In the genomic region with DNA sequence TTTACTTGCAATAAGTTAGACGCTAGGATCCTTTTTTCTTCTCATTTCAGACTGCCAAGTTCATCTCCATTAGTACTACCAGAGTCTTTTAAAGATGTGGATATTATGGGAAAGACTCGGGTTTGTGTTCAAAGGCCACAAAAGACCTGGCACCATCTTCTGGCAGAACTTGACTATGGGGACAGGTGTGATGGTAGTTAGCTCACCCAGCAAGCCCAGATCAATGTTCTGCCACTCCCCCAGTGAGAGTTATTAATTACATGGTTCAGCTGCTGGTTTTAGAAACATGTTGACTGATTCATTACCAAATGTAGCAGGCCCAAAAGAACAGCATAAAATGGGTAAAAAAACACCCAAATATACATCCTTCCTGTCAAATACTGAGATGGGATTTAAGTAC, we compare ENCODE assay signal across 25 cellular contexts.
"Had no signal": no experiment of that assay in that cellular context is flagged by ENCODE, and none has a peak within 500 bp of the region (broad histone marks: within the 10 kb centered on the region; RNA-seq: fewer than 3 reads in every experiment).

No MANE protein-coding gene starts in this region.

- H3K4me1 Mint-ChIP-seq: activated B cell treated with CpG ODN at 0.5 μM for 24 hours; activated CD8-positive, alpha-beta memory T cell treated with anti-CD3 and anti-CD28 coated beads, Interleukin-2, amount 10 ng/mL, durations not matched to agents 7 days and 5 days; activated naive CD4-positive, alpha-beta T cell treated with anti-CD3 and anti-CD28 coated beads, Interleukin-2, amount 50 U/mL, for 24 hours; central memory CD8-positive, alpha-beta T cell; T-cell had no signal

- H3K9me3 Mint-ChIP-seq: activated B cell treated with CpG ODN at 0.5 μM for 24 hours; activated CD4-positive, alpha-beta T cell treated with anti-CD3 and anti-CD28 coated beads, Interleukin-2, amount 10 ng/mL, durations not matched to agents 24 days and 14 days; activated naive CD4-positive, alpha-beta T cell treated with anti-CD3 and anti-CD28 coated beads, Interleukin-2, amount 50 U/mL, for 24 hours; activated T-cell treated with anti-CD3 and anti-CD28 coated beads, Interleukin-2, amount 50 U/mL, for 24 hours; activated T-helper 1 cell treated with anti-CD3 and anti-CD28 coated beads, Interleukin-12 subunit alpha, Interleukin-12 subunit beta, Interleukin-2, Interleukin-4 antibody, amounts not matched to agents 30 ng/mL and 10 ng/mL and 1 ng/mL, durations not matched to agents 14 hours and 24 hours and 36 hours; central memory CD8-positive, alpha-beta T cell; T-cell had no signal

- H3K36me3 Mint-ChIP-seq: activated CD8-positive, alpha-beta memory T cell treated with anti-CD3 and anti-CD28 coated beads, Interleukin-2, amount 10 ng/mL, durations not matched to agents 7 days and 5 days; T-cell had no signal

- H3K4me3 Mint-ChIP-seq: activated B cell treated with CpG ODN at 0.5 μM for 24 hours; activated CD4-positive, alpha-beta T cell treated with anti-CD3 and anti-CD28 coated beads, Interleukin-2, amount 10 ng/mL, durations not matched to agents 24 days and 14 days; activated CD8-positive, alpha-beta memory T cell treated with anti-CD3 and anti-CD28 coated beads, Interleukin-2, amount 10 ng/mL, durations not matched to agents 7 days and 5 days; activated naive CD4-positive, alpha-beta T cell treated with anti-CD3 and anti-CD28 coated beads, Interleukin-2, amount 50 U/mL, for 24 hours; activated T-cell treated with anti-CD3 and anti-CD28 coated beads, Interleukin-2, amount 50 U/mL, for 24 hours; activated T-helper 1 cell treated with anti-CD3 and anti-CD28 coated beads, Interleukin-12 subunit alpha, Interleukin-12 subunit beta, Interleukin-2, Interleukin-4 antibody, amounts not matched to agents 30 ng/mL and 10 ng/mL and 1 ng/mL, durations not matched to agents 14 hours and 24 hours and 36 hours; central memory CD8-positive, alpha-beta T cell; T-cell had no signal

- H3K27ac ChIP-seq: SK-N-MC had no signal

- H3K27ac Mint-ChIP-seq: activated B cell treated with CpG ODN at 0.5 μM for 24 hours; activated CD4-positive, alpha-beta T cell treated with anti-CD3 and anti-CD28 coated beads, Interleukin-2, amount 10 ng/mL, durations not matched to agents 24 days and 14 days; activated CD8-positive, alpha-beta memory T cell treated with anti-CD3 and anti-CD28 coated beads, Interleukin-2, amount 10 ng/mL, durations not matched to agents 7 days and 5 days; activated naive CD4-positive, alpha-beta T cell treated with anti-CD3 and anti-CD28 coated beads, Interleukin-2, amount 50 U/mL, for 24 hours; activated T-cell treated with anti-CD3 and anti-CD28 coated beads, Interleukin-2, amount 50 U/mL, for 24 hours; activated T-helper 1 cell treated with anti-CD3 and anti-CD28 coated beads, Interleukin-12 subunit alpha, Interleukin-12 subunit beta, Interleukin-2, Interleukin-4 antibody, amounts not matched to agents 30 ng/mL and 10 ng/mL and 1 ng/mL, durations not matched to agents 14 hours and 24 hours and 36 hours; T-cell had no signal

- DNase-seq: activated B cell treated with CpG ODN at 0.5 μM for 24 hours; activated CD4-positive, alpha-beta T cell treated with anti-CD3 and anti-CD28 coated beads for 1 hour; activated CD4-positive, alpha-beta T cell treated with anti-CD3 and anti-CD28 coated beads, Interleukin-2, amount 10 ng/mL, durations not matched to agents 24 days and 14 days; activated CD4-positive, alpha-beta T cell treated with anti-CD3 and anti-CD28 coated beads, Interleukin-2, amount 50 U/mL, for 48 hours; activated CD8-positive, alpha-beta memory T cell treated with anti-CD3 and anti-CD28 coated beads, Interleukin-2, amount 10 ng/mL, durations not matched to agents 7 days and 5 days; activated effector memory CD4-positive, alpha-beta T cell treated with Interleukin-2 at 50 U/mL for 16 hours; activated naive CD4-positive, alpha-beta T cell; activated T-cell treated with anti-CD3 and anti-CD28 coated beads, Interleukin-2, amount 50 U/mL, for 24 hours; aorta; IMR-90; NCI-H1436 treated with DMSO at 0.1 percent for 48 hours; NCI-H1930; NCI-H2107; NCI-H524 treated with DMSO at 0.1 percent for 48 hours; NCI-H774; NK-92 treated with Interleukin-12 subunit alpha and Interleukin-12 subunit beta, amount 100 ng/mL, for 24 hours; RPMI8226; T-cell; T1000 had no signal

- H3K27me3 Mint-ChIP-seq: activated B cell treated with CpG ODN at 0.5 μM for 24 hours; activated CD4-positive, alpha-beta T cell treated with anti-CD3 and anti-CD28 coated beads, Interleukin-2, amount 10 ng/mL, durations not matched to agents 24 days and 14 days; activated naive CD4-positive, alpha-beta T cell treated with anti-CD3 and anti-CD28 coated beads, Interleukin-2, amount 50 U/mL, for 24 hours; activated T-cell treated with anti-CD3 and anti-CD28 coated beads, Interleukin-2, amount 50 U/mL, for 24 hours had no signal

- ATAC-seq: activated CD8-positive, alpha-beta memory T cell treated with anti-CD3 and anti-CD28 coated beads, Interleukin-2, amount 10 ng/mL, durations not matched to agents 7 days and 5 days; Panc1; Right ventricle myocardium inferior; T-cell had no signal

- H3K4me3 ChIP-seq: SK-N-MC had no signal
